8 cellular contexts compared by ENCODE assay signal in the genomic region with DNA sequence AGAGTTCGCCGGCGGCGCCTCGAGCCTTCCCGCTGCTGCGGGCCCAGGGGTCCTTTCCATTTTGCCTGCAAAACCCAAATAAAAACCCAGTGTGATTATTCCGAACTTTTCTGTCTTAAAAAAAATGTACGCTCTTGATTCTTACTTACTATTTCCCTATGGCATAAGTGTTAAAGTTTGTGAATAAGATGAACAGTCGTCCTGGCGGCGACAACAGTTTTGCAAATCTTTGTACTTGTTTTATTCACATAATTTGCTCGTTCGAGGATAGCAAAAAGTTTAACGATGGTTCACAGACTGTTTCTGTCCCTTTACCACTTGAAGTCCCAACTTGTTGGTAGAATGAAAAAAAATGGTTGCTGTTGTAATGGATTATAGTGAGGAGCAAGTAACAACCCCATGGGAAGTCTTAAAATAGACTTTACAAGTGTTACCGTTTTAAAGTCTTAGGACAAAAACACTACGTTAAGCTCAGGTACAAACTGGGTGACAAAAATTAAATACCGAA. TPM values are rescaled to one million over a fixed set of nuclear protein-coding genes. Genes with fewer than 3 reads are reported as not detected.
A peak's percentile ranks its signal among the peaks of the same experiment; 100 is the strongest.
DNase-seq lines count a peak whose midpoint lies in the region; ATAC-seq and TF ChIP-seq lines count a peak whose summit lies in the region.

No MANE protein-coding gene starts in this region.

- DNase-seq in AG09309 (ENCODE audit: low read depth), result no peak
- DNase-seq in HL-60 (ENCODE audit: low read depth in 1 of 2, low spot score in 1 of 2), result no peak
- no peak for DNase-seq in activated naive CD8-positive, alpha-beta T cell treated with anti-CD3 and anti-CD28 coated beads for 36 hours
- no peak for DNase-seq in activated gamma-delta T cell treated with Interleukin-2 at 50 U/mL for 16 hours

- H3K4me3 ChIP-seq in AG09309 (ENCODE audit: control insufficient read depth, low read depth, low read length) (peak overlapping the region; percentile 60), HL-60 (replicated peaks; ENCODE audit: insufficient read depth, low read length) (peak overlapping the region; percentile 71), iPS-20b (ENCODE audit: low read length) (peak overlapping the region; percentile 99), stomach smooth muscle (ENCODE audit: low read length in 2 of 2) (peak overlapping the region; percentile 90 to 94)

- H3K9ac ChIP-seq in iPS-20b (ENCODE audit: low read depth, low read length) (peak overlapping the region; percentile 96), stomach smooth muscle (ENCODE audit: low read length in 2 of 2) (peak overlapping the region; percentile 92 to 99)

- H3K27ac ChIP-seq in HL-60 (replicated peaks) (peak overlapping the region; percentile 97), iPS-20b (ENCODE audit: low read length) (peak overlapping the region; percentile 40), stomach smooth muscle (ENCODE audit: low read length) (peak overlapping the region; percentile 94)

- H3K9me3 Mint-ChIP-seq in activated naive CD8-positive, alpha-beta T cell treated with anti-CD3 and anti-CD28 coated beads for 36 hours, result no peaks in the 10 kb centered on the region

- H3K4me3 Mint-ChIP-seq in activated naive CD8-positive, alpha-beta T cell treated with anti-CD3 and anti-CD28 coated beads for 36 hours, result peak overlapping the region; percentile 94

- H3K27me3 ChIP-seq in HL-60 (ENCODE audit: insufficient read depth, poor library complexity, severe bottlenecking) (no peaks in the 10 kb centered on the region), iPS-20b (ENCODE audit: insufficient read depth, low read length) (no peaks in the 10 kb centered on the region), stomach smooth muscle (ENCODE audit: control insufficient read depth in 1 of 2, insufficient read depth in 2 of 2, low read length in 2 of 2) (no peaks in the 10 kb centered on the region)

- peak overlapping the region; percentile 98 for H3K27ac Mint-ChIP-seq in activated naive CD8-positive, alpha-beta T cell treated with anti-CD3 and anti-CD28 coated beads for 36 hours

- no peak for ATAC-seq in GM19455 (IDR thresholded peaks at IDR 0.05; ENCODE audit: unreplicated experiment)
- no peak for ATAC-seq in HG03571 (IDR thresholded peaks at IDR 0.05; ENCODE audit: unreplicated experiment)

- peaks cover 29% of the 10 kb centered on the region for H3K4me1 Mint-ChIP-seq in activated naive CD8-positive, alpha-beta T cell treated with anti-CD3 and anti-CD28 coated beads for 36 hours

- no peaks in the 10 kb centered on the region for H3K9me3 ChIP-seq in iPS-20b (ENCODE audit: insufficient read depth, low read depth, low read length)
- H3K9me3 ChIP-seq in stomach smooth muscle (ENCODE audit: control insufficient read depth in 2 of 2, low read length in 2 of 2), result no peaks in the 10 kb centered on the region

- H3K4me1 ChIP-seq in iPS-20b (ENCODE audit: insufficient read depth, low read length) (peaks cover 6% of the 10 kb centered on the region; the same call in 1 of the 2 replicates), stomach smooth muscle (ENCODE audit: control insufficient read depth, insufficient read depth, low read length) (peaks cover 10% of the 10 kb centered on the region)

- no peaks in the 10 kb centered on the region for H3K27me3 Mint-ChIP-seq in activated naive CD8-positive, alpha-beta T cell treated with anti-CD3 and anti-CD28 coated beads for 36 hours

- TF ChIP-seq CTCF in AG09309 (IDR thresholded peaks at IDR 0.05; ENCODE audit: control insufficient read depth, insufficient read depth, low read depth, low read length, missing control alignments) (no peak), HL-60 (IDR thresholded peaks at IDR 0.05; ENCODE audit: insufficient read depth, low read length) (no peak)

- peaks cover 36% of the 10 kb centered on the region for H3K36me3 Mint-ChIP-seq in activated naive CD8-positive, alpha-beta T cell treated with anti-CD3 and anti-CD28 coated beads for 36 hours

- peaks cover 41% of the 10 kb centered on the region for H3K36me3 ChIP-seq in iPS-20b (ENCODE audit: insufficient read depth, low read depth, low read length)
- H3K36me3 ChIP-seq in stomach smooth muscle (ENCODE audit: control insufficient read depth in 2 of 2, insufficient read depth in 2 of 2, low read length in 2 of 2), result peaks cover 2% of the 10 kb centered on the region in 2 donors

RNA-seq across cellular contexts. Expression of a gene that starts 0.5 kb away (rescaled TPM):
- total RNA-seq in activated naive CD8-positive, alpha-beta T cell treated with anti-CD3 and anti-CD28 coated beads for 36 hours, result 10 to 100 TPM; 46.2 to 46.5 TPM

RNA-seq across cellular contexts. Expression of a gene that starts 40.1 kb away (rescaled TPM):
- 1 to 10 TPM; 1.6 to 1.9 TPM for total RNA-seq in activated naive CD8-positive, alpha-beta T cell treated with anti-CD3 and anti-CD28 coated beads for 36 hours

Comparison
In these comparisons a context has a peak if more than half of its experiments do, and no peak if none do; other contexts are left out.
1. H3K27ac ChIP-seq: peak in every context shown above with its lines; median percentile 97 in HL-60; 94 in stomach smooth muscle; 40 in iPS-20b.